In genomic region chr11:13384837-13385417, GRCh38 we compare ENCODE assay signal across 8 cellular contexts.
A peak's percentile ranks its signal among the peaks of the same experiment; 100 is the strongest.
DNase-seq lines count a peak whose midpoint lies in the region; ATAC-seq and TF ChIP-seq lines count a peak whose summit lies in the region.

No MANE protein-coding gene starts in this region.

- peaks cover 44% of the 10 kb centered on the region for H3K36me3 ChIP-seq in GM23248 (ENCODE audit: low read depth)
- peaks cover 4 to 97% (median 86%) of the 10 kb centered on the region in 9 donors for H3K36me3 ChIP-seq in heart left ventricle
- peaks cover 9% of the 10 kb centered on the region for H3K36me3 ChIP-seq in smooth muscle cell (ENCODE audit: low read depth)

- ATAC-seq in heart left ventricle = no peak

- 16 to 19% methylated on average over 3 of the region's 3 CpGs for WGBS in GM23248 (ENCODE audit: low coverage in 1 of 2, low lambda C conversion rate in 2 of 2, missing lambda C conversion rate in 2 of 2), 2 experiments
- WGBS in heart left ventricle, 4 donors = 14 to 36% (median 21%) methylated on average over 3 of the region's 3 CpGs
- 11% methylated on average over 3 of the region's 3 CpGs for WGBS in smooth muscle cell (ENCODE audit: low lambda C conversion rate)

- H3K79me2 ChIP-seq in GM23248 (ENCODE audit: insufficient read depth) (no peaks in the 10 kb centered on the region), smooth muscle cell (ENCODE audit: low read depth) (no peaks in the 10 kb centered on the region)

- H3K4me2 ChIP-seq in GM23248 (ENCODE audit: unreplicated experiment) (no peak overlapping the region), smooth muscle cell (no peak overlapping the region)

- H3K27me3 ChIP-seq in GM23248 (replicated peaks; ENCODE audit: insufficient read depth) (no peaks in the 10 kb centered on the region), heart left ventricle (no peaks in the 10 kb centered on the region), smooth muscle cell (ENCODE audit: low read depth) (no peaks in the 10 kb centered on the region)

- H3K9me3 ChIP-seq in GM23248 (ENCODE audit: low read depth) (no peaks in the 10 kb centered on the region), heart left ventricle (no peaks in the 10 kb centered on the region), smooth muscle cell (replicated peaks; ENCODE audit: low read depth) (no peaks in the 10 kb centered on the region)

- H3K9me2 ChIP-seq in GM23248 (ENCODE audit: insufficient read depth) = no peaks in the 10 kb centered on the region

- H3K4me1 ChIP-seq in GM23248 (ENCODE audit: insufficient read depth) (peaks cover 4% of the 10 kb centered on the region; the same call in 1 of the 2 replicates), heart left ventricle (peaks cover 0 to 12% (median 5%) of the 10 kb centered on the region in 12 donors), smooth muscle cell (ENCODE audit: low read depth) (no peaks in the 10 kb centered on the region)

- intact Hi-C loops in heart left ventricle (cut with DNase I) = loop anchor here in 4 of 10 donors (2.0 to 10.0 kb wide), 4 partner anchors 38 to 178 kb away; partner anchors contain the start of gene BTBD10 (in 3 of the 4)

- H3F3A ChIP-seq in GM23248 (ENCODE audit: insufficient read depth) (peaks cover 42% of the 10 kb centered on the region), smooth muscle cell (ENCODE audit: low read depth) (peaks cover 7% of the 10 kb centered on the region)

- H3K4me3 ChIP-seq in GM23248 (no peak overlapping the region), heart left ventricle (no peak overlapping the region), smooth muscle cell (no peak overlapping the region)

- no peaks in the 10 kb centered on the region for H4K20me1 ChIP-seq in GM23248 (ENCODE audit: insufficient read depth)
- H4K20me1 ChIP-seq in smooth muscle cell (ENCODE audit: low read depth) = no peaks in the 10 kb centered on the region

- H3K27ac ChIP-seq in GM23248 = no peak overlapping the region; the same call in 1 of the 2 replicates
- peak overlapping the region in 1 of 12 donors; percentile 15 for H3K27ac ChIP-seq in heart left ventricle
- H3K27ac ChIP-seq in smooth muscle cell (ENCODE audit: low read depth) = no peak overlapping the region

- TF ChIP-seq CTCF in heart left ventricle (IDR thresholded peaks at IDR 0.05) (peak; percentile 43 to 76 (median 60)), smooth muscle cell (IDR thresholded peaks at IDR 0.05; ENCODE audit: borderline replicate concordance, insufficient read depth, poor library complexity, severe bottlenecking) (peak; percentile 60)

- DNase-seq in DMS53 (lab: John Stamatoyannopoulos, UW) = peak; percentile 76
- DNase-seq in GM23248 = peak; percentile 71
- peak; percentile 8 for DNase-seq in NCI-H226
- peak; percentile 16 for DNase-seq in activated naive CD4-positive, alpha-beta T cell treated with anti-CD3 and anti-CD28 coated beads, Interleukin-2, amount 50 U/mL, for 16 hours
- no peak for DNase-seq in heart left ventricle
- DNase-seq in smooth muscle cell (lab: John Stamatoyannopoulos, UW; ENCODE audit: unreplicated experiment) = no peak
- DNase-seq in effector CD4-positive, alpha-beta T cell = no peak
- no peak for DNase-seq in GF-D8 (lab: John Stamatoyannopoulos, UW)

- H3K9ac ChIP-seq in GM23248 (no peak overlapping the region), smooth muscle cell (ENCODE audit: low read depth) (no peak overlapping the region)

- no peak for TF ChIP-seq POLR2A in heart left ventricle (IDR thresholded peaks at IDR 0.05)

- H2AFZ ChIP-seq in GM23248 = no peak overlapping the region
- no peak overlapping the region for H2AFZ ChIP-seq in smooth muscle cell (ENCODE audit: low read depth)

- in situ Hi-C loops in GM23248 (cut with MboI) = no loop called here

Comparison
In these comparisons a context has a peak if more than half of its experiments do, and no peak if none do; other contexts are left out.
1. DNase-seq: peak in DMS53 (single experiment), GM23248 (single experiment), NCI-H226 (single experiment) and activated naive CD4-positive, alpha-beta T cell treated with anti-CD3 and anti-CD28 coated beads, Interleukin-2, amount 50 U/mL, for 16 hours (single experiment); none in heart left ventricle (0 of 5), smooth muscle cell (single experiment), effector CD4-positive, alpha-beta T cell (single experiment) and GF-D8 (single experiment).